Comparison of ENCODE assay signal across 1 cellular context in the genomic region with DNA sequence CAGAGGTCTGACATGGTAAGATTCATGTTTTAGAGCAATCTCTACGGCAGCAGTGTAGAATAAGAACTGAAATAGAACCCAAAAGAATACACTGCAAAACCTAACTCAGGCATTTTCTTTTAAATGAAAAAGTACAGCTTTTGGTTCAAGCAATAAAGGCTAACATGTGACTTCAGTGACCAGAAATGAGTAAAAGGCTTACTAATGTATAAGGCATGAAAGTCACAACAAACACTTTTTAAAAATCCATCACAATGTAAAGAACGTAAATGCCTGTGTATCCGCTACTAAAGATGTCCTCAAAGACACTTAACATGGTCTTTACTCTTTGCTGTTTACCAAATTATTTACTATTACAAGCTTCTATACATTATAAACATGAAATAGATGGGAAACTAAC.
TF ChIP-seq lines count a peak whose summit lies in the region.

No MANE protein-coding gene starts in this region.

TF ChIP-seq in IMR-90, 13 proteins besides CTCF, POLR2A, EP300 and RAD21:
- TF ChIP-seq NFE2L2 (IDR thresholded peaks at IDR 0.05; ENCODE audit: low read depth, low read length): no peak
- TF ChIP-seq CEBPB (IDR thresholded peaks at IDR 0.05; ENCODE audit: low read depth, low read length): no peak
- no peak for TF ChIP-seq MXI1 (IDR thresholded peaks at IDR 0.05; ENCODE audit: borderline replicate concordance, low read depth, low read length)
- TF ChIP-seq RFX5 (IDR thresholded peaks at IDR 0.05; ENCODE audit: low read depth, low read length): no peak
- no peak for TF ChIP-seq FOS (IDR thresholded peaks at IDR 0.05; ENCODE audit: low read depth, low read length)
- TF ChIP-seq RCOR1 (IDR thresholded peaks at IDR 0.05; ENCODE audit: insufficient replicate concordance, low read length): no peak
